In genomic region chr6:161010418-161010817, GRCh38 we compare ENCODE assay signal across 18 cellular contexts. TPM values are rescaled to one million over a fixed set of nuclear protein-coding genes. Genes with fewer than 3 reads are reported as not detected.
A peak's percentile ranks its signal among the peaks of the same experiment; 100 is the strongest.
DNase-seq lines count a peak whose midpoint lies in the region; ATAC-seq and TF ChIP-seq lines count a peak whose summit lies in the region.
"Had no signal": no experiment of that assay in that cellular context is flagged by ENCODE, and none has a peak within 500 bp of the region (broad histone marks: within the 10 kb centered on the region; RNA-seq: fewer than 3 reads in every experiment).

No MANE protein-coding gene starts in this region.

- H3K36me3 Mint-ChIP-seq in activated T-cell treated with anti-CD3 and anti-CD28 coated beads, Interleukin-2, amount 50 U/mL, for 4 hours (ENCODE audit: insufficient read depth): peaks cover 12% of the 10 kb centered on the region

- no peaks in the 10 kb centered on the region for H3K9me2 ChIP-seq in PC-3 (replicated peaks; ENCODE audit: low read length)

- no peak overlapping the region for H2AFZ ChIP-seq in PC-3 (ENCODE audit: low read length)
- H2AFZ ChIP-seq: parathyroid adenoma had no signal

- H3K27ac ChIP-seq in PC-3 (ENCODE audit: low read length) (peak overlapping the region; percentile 60), right lobe of liver (no peak overlapping the region)
- H3K27ac ChIP-seq: BLaER1 treated with 17β-estradiol and CSF1 and Interleukin-3, amounts not matched to agents 10 nM and 100 nM; parathyroid adenoma; SJCRH30; WERI-Rb-1 had no signal

- TF ChIP-seq CTCF in BJ (IDR thresholded peaks at IDR 0.05; ENCODE audit: insufficient read depth, low read depth, low read length): no peak
- TF ChIP-seq CTCF in PC-3 (conservative IDR thresholded peaks at IDR 0.05; ENCODE audit: low read depth, low read length): no peak
- no peak for TF ChIP-seq CTCF in epithelial cell of esophagus (IDR thresholded peaks at IDR 0.05; ENCODE audit: insufficient read depth, low read depth, low read length, missing control alignments)
- no peak for TF ChIP-seq CTCF in right lobe of liver (IDR thresholded peaks at IDR 0.05)
- TF ChIP-seq CTCF in GM13976 (IDR thresholded peaks at IDR 0.05; ENCODE audit: borderline replicate concordance, control extremely low read depth, extremely low read depth, insufficient read depth, missing control alignments): no peak

- peaks cover 31% of the 10 kb centered on the region for H3K4me1 ChIP-seq in PC-3 (ENCODE audit: insufficient read depth, low read length)
- peaks cover 0 to 11% (median 0%) of the 10 kb centered on the region in 4 donors for H3K4me1 ChIP-seq in right lobe of liver
- H3K4me1 ChIP-seq: BLaER1 treated with 17β-estradiol and CSF1 and Interleukin-3, amounts not matched to agents 10 nM and 100 nM; SJCRH30 had no signal

- H3F3A ChIP-seq in PC-3 (ENCODE audit: low read length, unreplicated experiment): no peaks in the 10 kb centered on the region

- H4K20me1 ChIP-seq in PC-3 (ENCODE audit: low read length): peaks cover 8% of the 10 kb centered on the region; the same call in 1 of the 2 replicates

- no peaks in the 10 kb centered on the region for H3K9me3 Mint-ChIP-seq in activated T-cell treated with anti-CD3 and anti-CD28 coated beads, Interleukin-2, amount 50 U/mL, for 4 hours
- H3K9me3 Mint-ChIP-seq: activated naive CD8-positive, alpha-beta T cell treated with anti-CD3 and anti-CD28 coated beads, Interleukin-2, amount 50 U/mL, for 24 hours had no signal

- TF ChIP-seq POLR2A in right lobe of liver (IDR thresholded peaks at IDR 0.05): no peak

- DNase-seq in BJ (ENCODE audit: low read depth) (peak; percentile 37), PC-3 (peak; percentile 65), epithelial cell of esophagus (ENCODE audit: low read depth) (peak; percentile 75), right lobe of liver (no peak), SIG-M5 (lab: John Stamatoyannopoulos, UW) (no peak), SK-N-DZ (ENCODE audit: low spot score) (no peak), GM13976 (ENCODE audit: low spot score) (no peak)
- DNase-seq in activated T-cell treated with anti-CD3 and anti-CD28 coated beads, Interleukin-2, amount 50 U/mL, for 4 hours: no peak
- DNase-seq: activated naive CD8-positive, alpha-beta T cell treated with anti-CD3 and anti-CD28 coated beads, Interleukin-2, amount 50 U/mL, for 24 hours; hypothalamus; mesendoderm; NCI-H1105; NCI-H82; SJCRH30; stimulated activated CD4-positive, alpha-beta T cell treated with anti-CD3 and anti-CD28 coated beads, Interleukin-2, amount 100 ng/mL, for 24 hours; WERI-Rb-1 had no signal

- no TSS peak for BruUV-seq in PC-3 (replicated peaks; lab: Mats Ljungman, UMichigan)

- no peak overlapping the region for H3K4me3 ChIP-seq in BJ (ENCODE audit: low read depth, low read length)
- peak overlapping the region; percentile 24; the same call in 1 of the 2 replicates for H3K4me3 ChIP-seq in PC-3 (ENCODE audit: low read length)
- no peak overlapping the region for H3K4me3 ChIP-seq in epithelial cell of esophagus (ENCODE audit: low read length)
- H3K4me3 ChIP-seq in right lobe of liver: no peak overlapping the region
- H3K4me3 ChIP-seq: BLaER1 treated with 17β-estradiol and CSF1 and Interleukin-3, amounts not matched to agents 10 nM and 100 nM; SJCRH30 had no signal

- intact Hi-C loops in PC-3 (cut with micrococcal nuclease) (loop anchor here (1.0 kb wide), 1 partner anchor 79 kb away; no protein-coding TSS in a partner anchor), right lobe of liver (cut with DNase I) (no loop called here)

- peaks cover 97% of the 10 kb centered on the region for H3K79me2 ChIP-seq in PC-3 (ENCODE audit: low read length)

- POLR2A ChIA-PET in BJ (lab: Charles Lee) (no interaction called here), PC-3 (lab: Charles Lee; ENCODE audit: unreplicated experiment) (no interaction called here)

- no peaks in the 10 kb centered on the region for H3K27me3 ChIP-seq in BJ (ENCODE audit: control insufficient read depth, insufficient read depth, low read length)
- no peaks in the 10 kb centered on the region for H3K27me3 ChIP-seq in PC-3 (ENCODE audit: low read length)
- H3K27me3 ChIP-seq in right lobe of liver: no peaks in the 10 kb centered on the region
- H3K27me3 ChIP-seq: BLaER1 treated with 17β-estradiol and CSF1 and Interleukin-3, amounts not matched to agents 10 nM and 100 nM; SJCRH30 had no signal

- H3K36me3 ChIP-seq in BJ (ENCODE audit: control insufficient read depth, insufficient read depth, low read length) (no peaks in the 10 kb centered on the region), PC-3 (ENCODE audit: low read depth, low read length) (no peaks in the 10 kb centered on the region), right lobe of liver (no peaks in the 10 kb centered on the region)
- H3K36me3 ChIP-seq: WERI-Rb-1 had no signal

- H3K4me2 ChIP-seq in PC-3 (ENCODE audit: low read length): peak overlapping the region; percentile 62
- H3K4me2 ChIP-seq: BLaER1 treated with 17β-estradiol and CSF1 and Interleukin-3, amounts not matched to agents 10 nM and 100 nM had no signal

- ATAC-seq in PC-3 (peak; percentile 92), right lobe of liver (peak; percentile 72 to 97 (median 83))
- ATAC-seq in activated T-cell treated with anti-CD3 and anti-CD28 coated beads, Interleukin-2, amount 50 U/mL, for 4 hours: no peak
- ATAC-seq: activated naive CD8-positive, alpha-beta T cell treated with anti-CD3 and anti-CD28 coated beads, Interleukin-2, amount 50 U/mL, for 24 hours had no signal

- 29% methylated on average over 1 of the region's 1 CpG for WGBS in right lobe of liver (ENCODE audit: insufficient coverage, low coverage, low lambda C conversion rate, missing lambda C conversion rate)

- no peaks in the 10 kb centered on the region for H3K27me3 Mint-ChIP-seq in activated T-cell treated with anti-CD3 and anti-CD28 coated beads, Interleukin-2, amount 50 U/mL, for 4 hours (ENCODE audit: low read depth)
- H3K27me3 Mint-ChIP-seq: activated naive CD8-positive, alpha-beta T cell treated with anti-CD3 and anti-CD28 coated beads, Interleukin-2, amount 50 U/mL, for 24 hours had no signal

- no peaks in the 10 kb centered on the region for H3K9me3 ChIP-seq in PC-3 (ENCODE audit: low read length)
- H3K9me3 ChIP-seq in right lobe of liver: no peaks in the 10 kb centered on the region
- H3K9me3 ChIP-seq: SJCRH30 had no signal

- CTCF ChIA-PET in BJ (lab: Yijun Ruan, JAX) (interaction anchor here (1.2 kb wide), 1 partner anchor 18 kb away, joined by 4 read pairs; no protein-coding TSS in a partner anchor), PC-3 (lab: Charles Lee) (no interaction called here)

- H3K4me1 Mint-ChIP-seq in activated T-cell treated with anti-CD3 and anti-CD28 coated beads, Interleukin-2, amount 50 U/mL, for 4 hours (ENCODE audit: low read depth): peaks cover 32% of the 10 kb centered on the region

- peak overlapping the region; percentile 20; the same call in 1 of the 2 replicates for H3K9ac ChIP-seq in PC-3 (ENCODE audit: low read length)
- H3K9ac ChIP-seq: BLaER1 treated with 17β-estradiol and CSF1 and Interleukin-3, amounts not matched to agents 10 nM and 100 nM; parathyroid adenoma had no signal

- in situ Hi-C loops in GM13976 (cut with MboI; ENCODE audit: low sequenced_read_pairs, unreplicated experiment): no loop called here

- H3K4me3 Mint-ChIP-seq in activated T-cell treated with anti-CD3 and anti-CD28 coated beads, Interleukin-2, amount 50 U/mL, for 4 hours: no peak overlapping the region
- H3K4me3 Mint-ChIP-seq: activated naive CD8-positive, alpha-beta T cell treated with anti-CD3 and anti-CD28 coated beads, Interleukin-2, amount 50 U/mL, for 24 hours had no signal

RNA-seq across cellular contexts. Expression of gene MAP3K4, which starts 18.8 kb away (rescaled TPM):
- 5.3 and 7.3 TPM in 2 replicates for polyA plus RNA-seq in BJ (2011; rRNA removed)
- 11.7 and 12.8 TPM in 2 replicates for polyA minus RNA-seq in BJ (2011; rRNA and poly(A)+ RNA removed)
- 24.9 and 27.9 TPM in 2 replicates for total RNA-seq in PC-3 (2014; rRNA removed)
- 10 to 100 TPM in 4 of 6 experiments, 1 to 10 TPM in 2; 9.4 to 20.5 (median 13.1) TPM for total RNA-seq in right lobe of liver
- polyA plus RNA-seq in SK-N-DZ (2014; cell fraction: cytosol; rRNA removed): 18.9 and 22.3 TPM in 2 replicates
- polyA plus RNA-seq in SK-N-DZ (2014; cell fraction: nucleus; rRNA removed): 43.6 and 47.6 TPM in 2 replicates
- 10 to 100 TPM; 48.8 to 52.4 (median 49.0) TPM for total RNA-seq in activated T-cell treated with anti-CD3 and anti-CD28 coated beads, Interleukin-2, amount 50 U/mL, for 4 hours

Comparison
In these comparisons a context has a peak if more than half of its experiments do, and no peak if none do; other contexts are left out.
1. DNase-seq: peak in BJ (single experiment), PC-3 (single experiment) and epithelial cell of esophagus (single experiment); none in right lobe of liver (0 of 3), SIG-M5 (single experiment), SK-N-DZ (single experiment), activated T-cell treated with anti-CD3 and anti-CD28 coated beads, Interleukin-2, amount 50 U/mL, for 4 hours (single experiment) and GM13976 (single experiment).
2. ATAC-seq: peak in PC-3 (single experiment) and right lobe of liver (4 of 4); none in activated T-cell treated with anti-CD3 and anti-CD28 coated beads, Interleukin-2, amount 50 U/mL, for 4 hours (0 of 2).